Comparison of ENCODE assay signal across 1 cellular context in the genomic region with DNA sequence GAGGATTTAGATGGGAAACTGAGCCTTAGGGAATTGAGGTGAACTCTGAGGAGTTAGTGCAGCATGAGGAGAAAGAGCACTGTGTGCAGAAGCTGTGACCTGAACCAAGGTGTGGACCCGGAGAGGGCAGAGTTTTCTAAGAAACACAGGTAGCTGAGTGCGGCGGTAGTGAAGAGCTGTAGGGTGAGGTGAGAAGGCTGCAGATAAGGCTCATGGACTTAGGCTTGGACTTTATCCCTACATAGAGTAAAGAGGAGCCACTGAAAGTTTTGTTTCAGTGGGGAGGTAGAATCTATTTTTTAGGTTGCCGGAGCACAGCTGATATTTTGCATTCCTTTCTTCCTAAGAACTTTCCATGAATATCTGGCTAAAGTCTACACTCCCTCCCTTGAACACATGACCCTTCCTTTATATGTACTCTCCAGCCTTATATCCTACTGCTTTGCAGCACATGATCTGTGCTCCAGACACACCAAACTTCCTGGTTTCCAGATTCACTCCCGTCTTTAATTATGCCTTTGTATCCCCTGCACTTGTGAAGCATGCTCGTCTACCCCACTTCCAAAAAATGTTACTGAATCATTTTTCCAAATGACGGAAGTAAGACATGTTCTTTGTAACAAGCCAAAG.
TF ChIP-seq lines count a peak whose summit lies in the region.

No MANE protein-coding gene starts in this region.

TF ChIP-seq in IMR-90, 13 proteins besides CTCF, POLR2A, EP300 and RAD21 (continued from another document):
- TF ChIP-seq USF2 (IDR thresholded peaks at IDR 0.05; ENCODE audit: low read depth, low read length) (no peak), MAZ (IDR thresholded peaks at IDR 0.05; ENCODE audit: borderline replicate concordance, low read depth, low read length) (no peak), NFE2L2 (IDR thresholded peaks at IDR 0.05; ENCODE audit: low read depth, low read length) (no peak), ELK1 (IDR thresholded peaks at IDR 0.05; ENCODE audit: borderline replicate concordance, low read depth, low read length) (no peak), MAFK (IDR thresholded peaks at IDR 0.05; ENCODE audit: low read depth, low read length) (no peak), RFX5 (IDR thresholded peaks at IDR 0.05; ENCODE audit: low read depth, low read length) (no peak)
